In the genomic region with DNA sequence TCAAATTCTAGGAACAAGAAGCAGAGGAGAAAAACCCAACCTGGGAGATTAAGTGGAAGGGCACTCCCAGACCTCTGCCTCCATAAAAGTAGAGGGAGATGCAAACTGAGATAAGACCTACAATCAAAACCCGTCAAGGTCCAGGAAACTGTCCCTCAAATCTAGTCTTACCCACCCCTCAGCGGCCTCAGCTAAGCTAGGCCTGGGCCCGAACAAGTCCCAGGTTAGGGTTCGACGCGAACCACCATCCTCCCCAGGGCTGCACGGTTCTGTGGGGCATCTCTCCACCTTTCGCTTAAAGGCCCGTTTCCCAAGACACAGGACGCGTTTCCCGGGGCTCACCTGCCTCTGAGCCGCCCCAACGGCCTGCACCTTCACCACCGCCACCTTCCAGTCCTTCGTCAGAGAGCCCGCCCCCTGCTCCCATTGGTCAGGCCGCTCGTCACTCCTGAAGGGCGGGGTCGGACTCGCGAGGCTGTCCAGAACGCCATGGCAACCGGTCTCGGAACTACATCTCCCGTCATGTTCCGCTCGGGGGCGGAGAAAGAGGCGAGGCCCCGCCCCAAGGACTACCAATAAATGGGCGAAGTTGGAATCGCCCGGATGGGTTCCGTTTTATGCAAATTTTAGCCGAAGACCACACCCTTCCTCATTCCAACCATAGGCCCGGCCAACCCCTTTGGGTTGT, we compare ENCODE assay signal across 8 cellular contexts. TPM values are rescaled to one million over a fixed set of nuclear protein-coding genes. Genes with fewer than 3 reads are reported as not detected.
DNase-seq lines count a peak whose midpoint lies in the region; ATAC-seq lines count a peak whose summit lies in the region.

Gene CRYZL1 (minus strand): TSS at position 403 of the 688 bp plus-strand sequence. CDS start 10,190 bp downstream, outside the sequence.

- ATAC-seq in HG02610 (IDR thresholded peaks at IDR 0.05; ENCODE audit: unreplicated experiment) = peak; percentile 88
- peak; percentile 83 for ATAC-seq in activated naive CD4-positive, alpha-beta T cell treated with anti-CD3 and anti-CD28 coated beads, Interleukin-2, amount 50 U/mL, for 72 hours

- peak within 1 kb of the TSS; percentile 99 for H3K27ac ChIP-seq in temporal lobe (ENCODE audit: low read depth, low read length)

- no peaks in the 10 kb centered on the region for H3K9me3 Mint-ChIP-seq in activated naive CD4-positive, alpha-beta T cell treated with anti-CD3 and anti-CD28 coated beads, Interleukin-2, amount 50 U/mL, for 72 hours

- H3K4me3 ChIP-seq in GM08714 (ENCODE audit: low read length) = peak within 1 kb of the TSS; percentile 89

- peaks cover 11 to 12% of the 10 kb centered on the region in 2 donors for H3K36me3 Mint-ChIP-seq in activated naive CD4-positive, alpha-beta T cell treated with anti-CD3 and anti-CD28 coated beads, Interleukin-2, amount 50 U/mL, for 72 hours

- peak; percentile 99 for DNase-seq in NCI-H1092 treated with DMSO at 0.1 percent for 48 hours (lab: John Stamatoyannopoulos, UW)
- DNase-seq in SKM-1 (lab: John Stamatoyannopoulos, UW; ENCODE audit: unreplicated experiment) = peak; percentile 96
- DNase-seq in activated naive CD4-positive, alpha-beta T cell treated with anti-CD3 and anti-CD28 coated beads, Interleukin-2, amount 50 U/mL, for 72 hours (ENCODE audit: low spot score in 2 of 2) = peak; percentile 100
- DNase-seq in glomerular endothelial cell (ENCODE audit: extremely low read depth, low read depth, low spot score) = peak; percentile 97
- DNase-seq in occipital lobe (lab: John Stamatoyannopoulos, UW) = peak; percentile 100

- H3K27ac Mint-ChIP-seq in activated naive CD4-positive, alpha-beta T cell treated with anti-CD3 and anti-CD28 coated beads, Interleukin-2, amount 50 U/mL, for 72 hours = peak within 1 kb of the TSS; percentile 89 to 99

RNA-seq across cellular contexts. Expression of gene CRYZL1, which starts in this region (rescaled TPM):
- 10 to 100 TPM; 31.9 to 39.5 TPM for total RNA-seq in activated naive CD4-positive, alpha-beta T cell treated with anti-CD3 and anti-CD28 coated beads, Interleukin-2, amount 50 U/mL, for 72 hours
- total RNA-seq in glomerular endothelial cell (22.3 and 27.8 TPM in 2 replicates), occipital lobe (73.2 TPM), temporal lobe (45.5 TPM)

Comparison
In these comparisons a context has a peak if more than half of its experiments do, and no peak if none do; other contexts are left out.
1. Peak in every context shown above with its lines: DNase-seq, ATAC-seq, H3K4me3 ChIP-seq and H3K27ac ChIP-seq.